Comparison of ENCODE assay signal across 8 cellular contexts in the genomic region with DNA sequence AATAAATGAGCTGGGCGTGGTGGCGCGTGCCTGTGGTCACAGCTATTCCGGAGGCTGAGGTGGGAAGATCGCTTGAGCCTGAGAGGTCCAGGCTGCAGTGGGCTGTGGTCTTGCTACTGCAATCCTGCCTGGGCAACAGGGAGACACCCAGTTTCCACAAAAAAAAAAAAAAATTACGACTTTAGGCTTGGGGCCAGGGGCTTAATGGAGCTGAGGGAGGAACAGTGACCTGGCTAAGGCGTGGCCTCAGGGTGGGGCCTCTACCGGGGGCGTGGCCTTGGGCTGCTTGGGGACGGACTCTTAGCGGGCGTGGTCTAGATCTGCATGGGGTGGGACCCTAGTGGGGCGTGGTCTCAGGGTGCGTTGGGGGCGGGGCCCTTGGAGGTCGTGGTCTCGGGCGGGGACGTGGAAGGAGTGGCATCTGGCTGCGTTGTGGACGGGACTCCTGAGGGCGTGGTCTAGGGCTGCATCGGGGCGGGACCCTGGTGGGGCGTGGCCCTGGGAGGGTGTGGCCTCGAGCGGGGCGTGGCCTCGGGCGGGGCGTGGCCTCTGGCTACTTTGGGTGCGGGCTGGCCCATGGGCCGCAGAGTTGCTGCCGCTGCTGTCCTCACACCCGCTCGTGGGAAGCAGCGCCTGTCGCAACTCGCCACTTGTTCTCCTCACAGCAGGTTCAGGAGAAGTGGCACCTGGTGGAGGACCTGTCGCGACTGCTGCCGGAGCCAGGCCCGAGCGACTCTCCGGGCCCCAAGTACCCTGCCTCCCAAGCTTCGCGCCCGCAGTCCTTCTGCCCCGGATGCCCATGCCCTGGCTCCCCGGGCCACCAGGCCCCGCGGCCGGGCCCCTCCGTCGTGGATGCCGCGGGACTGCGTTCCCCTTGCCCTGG. TPM values are rescaled to one million over a fixed set of nuclear protein-coding genes. Genes with fewer than 3 reads are reported as not detected.
DNase-seq lines count a peak whose midpoint lies in the region; ATAC-seq, FAIRE-seq and TF ChIP-seq lines count a peak whose summit lies in the region.

No MANE protein-coding gene starts in this region.

- no peaks in the 10 kb centered on the region for H3K36me3 ChIP-seq in body of pancreas (replicated peaks in 1 of 2; ENCODE audit: insufficient read depth in 1 of 2, low read depth in 2 of 2)

- no peak overlapping the region for H3K4me3 ChIP-seq in body of pancreas

- peak in 2 of 3 donors; percentile 56 to 61 for TF ChIP-seq POLR2A in body of pancreas (IDR thresholded peaks at IDR 0.05)

- 25 to 28% methylated on average over 53 to 54 of the region's 58 CpGs for WGBS in body of pancreas, 2 donors

- DNase-seq in A172 (ENCODE audit: low spot score) (peak; percentile 90), NCI-H2029 treated with DMSO at 0.1 percent for 48 hours (lab: John Stamatoyannopoulos, UW) (peak; percentile 61), body of pancreas (peak; percentile 88 to 99 (median 96)), left colon (peak; percentile 98 to 99)
- peak; percentile 95 to 98 (median 98) for DNase-seq in stimulated activated CD4-positive, alpha-beta T cell treated with anti-CD3 and anti-CD28 coated beads, TNF-alpha, amount 100 ng/mL, for 48 hours (ENCODE audit: low read depth in 3 of 3)

- H3K27me3 ChIP-seq in body of pancreas, result no peaks in the 10 kb centered on the region

- H3K4me1 ChIP-seq in body of pancreas, result peaks cover 50% of the 10 kb centered on the region

- peak; percentile 55 for FAIRE-seq in TTC549 (lab: Jason Lieb, UNC)

- peak; percentile 81 for ATAC-seq in GM18867 (IDR thresholded peaks at IDR 0.05; ENCODE audit: unreplicated experiment)
- peak; percentile 57 for ATAC-seq in HG03039 (IDR thresholded peaks at IDR 0.05; ENCODE audit: unreplicated experiment)
- peak; percentile 70 for ATAC-seq in body of pancreas
- ATAC-seq in left colon, result peak; percentile 76

- H3K9me3 ChIP-seq in body of pancreas, result no peaks in the 10 kb centered on the region

- intact Hi-C loops in body of pancreas (cut with DNase I) (no loop called here), left colon (cut with DNase I, micrococcal nuclease) (no loop called here)

- peak overlapping the region in 1 of 4 donors; percentile 24 for H3K27ac ChIP-seq in body of pancreas

- TF ChIP-seq CTCF in body of pancreas (IDR thresholded peaks at IDR 0.05), result no peak

RNA-seq across cellular contexts. Expression of gene C17orf99, which starts 5.8 kb away (rescaled TPM):
- total RNA-seq in A172 (2014; rRNA removed; shearing (Covaris generic)), result not detected in 2 replicates
- total RNA-seq in body of pancreas (not detected), left colon (not detected)

RNA-seq across cellular contexts. Expression of gene TMC8, which starts 9.8 kb away (rescaled TPM):
- 0.02 and 0.05 TPM in 2 replicates for total RNA-seq in A172 (2014; rRNA removed; shearing (Covaris generic))
- total RNA-seq in body of pancreas, result 1 to 10 TPM; 1.6 to 3.3 TPM
- total RNA-seq in left colon, result 1 to 10 TPM; 3.4 to 8.8 TPM

RNA-seq across cellular contexts. Expression of gene TMC6, which starts 11.9 kb away (rescaled TPM):
- 15.9 and 34.5 TPM in 2 replicates for total RNA-seq in A172 (2014; rRNA removed; shearing (Covaris generic))
- total RNA-seq in body of pancreas (10 to 100 TPM; 21.0 to 32.3 TPM), left colon (100 to 1,000 TPM in 1 of 2 donors, 10 to 100 TPM in 1; 83.5 to 119 TPM)

RNA-seq across cellular contexts. Expression of gene SYNGR2, which starts 28.0 kb away (rescaled TPM):
- 60.3 and 70.8 TPM in 2 replicates for total RNA-seq in A172 (2014; rRNA removed; shearing (Covaris generic))
- 10 to 100 TPM; 68.6 to 86.4 TPM for total RNA-seq in body of pancreas
- total RNA-seq in left colon, result 100 to 1,000 TPM; 173 to 188 TPM

RNA-seq across cellular contexts. Expression of gene TK1, which starts 46.4 kb away (rescaled TPM):
- 152 and 239 TPM in 2 replicates for total RNA-seq in A172 (2014; rRNA removed; shearing (Covaris generic))
- total RNA-seq in body of pancreas (1 to 10 TPM in 1 of 2 donors, under 1 TPM in 1; 0.66 to 4.9 TPM), left colon (10 to 100 TPM; 14.8 to 24.9 TPM)
